Comparison of ENCODE assay signal across 19 cellular contexts in the genomic region with DNA sequence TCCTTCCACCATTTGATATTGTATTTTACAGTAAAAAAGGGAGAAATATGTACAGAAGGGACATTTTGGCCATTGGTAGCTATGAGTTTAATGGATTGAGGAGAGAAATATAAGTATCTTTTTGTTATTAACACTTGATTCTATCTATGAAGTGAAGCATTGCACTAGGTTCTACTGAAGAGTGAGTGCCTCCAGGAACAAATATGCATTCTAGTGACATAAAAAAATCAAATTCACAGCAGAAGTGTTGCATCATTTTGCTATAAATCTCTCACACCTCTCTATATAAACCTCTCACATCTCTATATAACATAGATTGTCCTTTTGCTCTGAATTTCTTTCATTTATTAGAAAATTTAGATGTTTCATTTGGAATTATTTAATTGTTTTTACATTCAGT. TPM values are rescaled to one million over a fixed set of nuclear protein-coding genes. Genes with fewer than 3 reads are reported as not detected.
"Had no signal": no experiment of that assay in that cellular context is flagged by ENCODE, and none has a peak within 500 bp of the region (broad histone marks: within the 10 kb centered on the region; RNA-seq: fewer than 3 reads in every experiment).

No MANE protein-coding gene starts in this region.

- H3K4me1 ChIP-seq: adrenal gland, foreskin keratinocyte, left ventricle myocardium inferior, uterus had no signal

- H3K4me3 ChIP-seq: adrenal gland, dorsolateral prefrontal cortex, left ventricle myocardium inferior, ovary, thoracic aorta, uterus had no signal

- H3K9me3 Mint-ChIP-seq: activated naive CD4-positive, alpha-beta T cell treated with anti-CD3 and anti-CD28 coated beads, Interleukin-2, amount 50 U/mL, for 72 hours had no signal

- H3K27ac Mint-ChIP-seq: activated naive CD4-positive, alpha-beta T cell treated with anti-CD3 and anti-CD28 coated beads, Interleukin-2, amount 50 U/mL, for 72 hours; naive thymus-derived CD8-positive, alpha-beta T cell; stimulated activated effector memory CD8-positive, alpha-beta T cell treated with anti-CD3 and anti-CD28 coated beads, Interleukin-12 subunit alpha, Interleukin-12 subunit beta, amount 100 ng/mL, for 72 hours had no signal

- DNase-seq: activated CD4-positive, alpha-beta T cell treated with anti-CD3 and anti-CD28 coated beads, Interleukin-2, amount 50 U/mL, for 4 hours; activated gamma-delta T cell; adrenal gland; caudate nucleus; dorsolateral prefrontal cortex; kidney; left ventricle myocardium inferior; naive thymus-derived CD8-positive, alpha-beta T cell; ovary; stimulated activated CD4-positive, alpha-beta T cell treated with anti-CD3 and anti-CD28 coated beads, Interleukin-4, amount 100 ng/mL, for 24 hours; uterus had no signal

- ATAC-seq: activated naive CD4-positive, alpha-beta T cell treated with anti-CD3 and anti-CD28 coated beads, Interleukin-2, amount 50 U/mL, for 72 hours; foreskin keratinocyte; naive thymus-derived CD8-positive, alpha-beta T cell; sciatic nerve; stimulated activated effector memory CD8-positive, alpha-beta T cell treated with anti-CD3 and anti-CD28 coated beads, Interleukin-12 subunit alpha, Interleukin-12 subunit beta, amount 100 ng/mL, for 72 hours had no signal

- H3K9me3 ChIP-seq: adrenal gland, left ventricle myocardium inferior, ovary, thoracic aorta, uterus had no signal

- H3K36me3 ChIP-seq: adrenal gland, left ventricle myocardium inferior, ovary, thoracic aorta, uterus had no signal

- H3K36me3 Mint-ChIP-seq: activated naive CD4-positive, alpha-beta T cell treated with anti-CD3 and anti-CD28 coated beads, Interleukin-2, amount 50 U/mL, for 72 hours; stimulated activated effector memory CD8-positive, alpha-beta T cell treated with anti-CD3 and anti-CD28 coated beads, Interleukin-12 subunit alpha, Interleukin-12 subunit beta, amount 100 ng/mL, for 72 hours had no signal

- H3K4me3 Mint-ChIP-seq: naive thymus-derived CD8-positive, alpha-beta T cell; stimulated activated effector memory CD8-positive, alpha-beta T cell treated with anti-CD3 and anti-CD28 coated beads, Interleukin-12 subunit alpha, Interleukin-12 subunit beta, amount 100 ng/mL, for 72 hours had no signal

- H3K4me1 Mint-ChIP-seq: naive thymus-derived CD8-positive, alpha-beta T cell had no signal

- H3K27ac ChIP-seq: adrenal gland, dorsolateral prefrontal cortex, foreskin keratinocyte, left ventricle myocardium inferior, ovary, thoracic aorta, uterus had no signal

- H3K27me3 ChIP-seq: adrenal gland, foreskin keratinocyte, ovary, uterus had no signal

RNA-seq across cellular contexts. Expression of a gene that starts 0.4 kb away (rescaled TPM):
- total RNA-seq: activated CD8-positive, alpha-beta memory T cell treated with anti-CD3 and anti-CD28 coated beads for 36 hours; activated naive CD4-positive, alpha-beta T cell treated with anti-CD3 and anti-CD28 coated beads, Interleukin-2, amount 50 U/mL, for 72 hours; mononuclear cell; naive thymus-derived CD8-positive, alpha-beta T cell; sciatic nerve; T-helper 2 cell treated with Interferon-gamma antibody and Interleukin-4, amounts not matched to agents 100 ng/mL and 5 ng/mL, for 36 hours; thoracic aorta had no signal
- polyA plus RNA-seq: naive thymus-derived CD8-positive, alpha-beta T cell had no signal
